Comparison of ENCODE assay signal across 17 cellular contexts in the genomic region with DNA sequence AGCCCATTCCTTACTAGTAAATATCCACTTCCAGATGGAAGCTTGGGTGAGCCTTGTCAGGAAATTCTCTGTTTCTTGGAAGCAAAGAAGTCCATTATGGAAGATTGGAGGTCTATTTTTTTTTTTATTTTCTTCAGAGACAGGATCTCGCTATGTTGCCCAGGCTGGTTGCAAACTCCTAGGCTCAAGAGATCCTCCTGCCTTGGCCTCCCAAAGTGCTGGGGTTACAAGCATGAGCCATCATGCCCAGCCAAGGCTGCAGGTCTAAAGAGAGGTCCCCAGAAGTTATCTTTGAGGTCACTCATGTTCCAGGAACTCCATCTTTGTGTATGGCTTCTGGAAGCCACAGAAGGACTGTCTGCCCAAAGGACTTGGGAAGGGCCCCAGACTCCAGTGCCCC.
"Had no signal": no experiment of that assay in that cellular context is flagged by ENCODE, and none has a peak within 500 bp of the region (broad histone marks: within the 10 kb centered on the region; RNA-seq: fewer than 3 reads in every experiment).

No MANE protein-coding gene starts in this region.

- H3K9ac ChIP-seq: parathyroid adenoma had no signal

- H3K27me3 ChIP-seq: heart left ventricle, right lobe of liver, spleen, testis, tibial nerve had no signal

- H3K79me2 ChIP-seq: parathyroid adenoma had no signal

- DNase-seq: effector memory CD8-positive, alpha-beta T cell; erythroblast; heart left ventricle; hypothalamus; naive thymus-derived CD4-positive, alpha-beta T cell; nephron progenitor cell; right lobe of liver; spleen; stimulated activated CD4-positive, alpha-beta T cell treated with anti-CD3 and anti-CD28 coated beads, Interleukin-15, amount 100 ng/mL, for 24 hours; stimulated activated CD4-positive, alpha-beta T cell treated with anti-CD3 and anti-CD28 coated beads, Interleukin-1b, Interleukin-23, amount 100 ng/mL, for 48 hours; stimulated activated CD4-positive, alpha-beta T cell treated with anti-CD3 and anti-CD28 coated beads, Interleukin-4, amount 100 ng/mL, for 4 hours; stimulated activated naive B cell treated with anti-CD40 and anti-IgM and Interleukin-4, amounts not matched to agents 10 μg/mL and 1 μg/mL and 100 μg/mL, for 72 hours; stimulated activated naive CD8-positive, alpha-beta T cell treated with anti-CD3 and anti-CD28 coated beads, Interleukin-15, amount 100 ng/mL, for 72 hours; testis had no signal

- H3K4me1 ChIP-seq: parathyroid adenoma, prostate gland, testis had no signal

- H3K4me3 Mint-ChIP-seq: effector memory CD8-positive, alpha-beta T cell; naive thymus-derived CD4-positive, alpha-beta T cell; nephron progenitor cell; stimulated activated naive B cell treated with anti-CD40 and anti-IgM and Interleukin-4, amounts not matched to agents 10 μg/mL and 1 μg/mL and 100 μg/mL, for 72 hours; stimulated activated naive CD8-positive, alpha-beta T cell treated with anti-CD3 and anti-CD28 coated beads, Interleukin-15, amount 100 ng/mL, for 72 hours had no signal

- H3K36me3 ChIP-seq: heart left ventricle, prostate gland, right lobe of liver, spleen, tibial nerve had no signal

- H3K9me3 ChIP-seq: prostate gland, right lobe of liver, testis had no signal

- H3K27ac ChIP-seq: heart left ventricle, parathyroid adenoma, prostate gland, right lobe of liver, spleen, testis had no signal

- H3K27ac Mint-ChIP-seq: effector memory CD8-positive, alpha-beta T cell; naive thymus-derived CD4-positive, alpha-beta T cell; nephron progenitor cell; stimulated activated naive B cell treated with anti-CD40 and anti-IgM and Interleukin-4, amounts not matched to agents 10 μg/mL and 1 μg/mL and 100 μg/mL, for 72 hours; stimulated activated naive CD8-positive, alpha-beta T cell treated with anti-CD3 and anti-CD28 coated beads, Interleukin-15, amount 100 ng/mL, for 72 hours had no signal

- H3K4me3 ChIP-seq: heart left ventricle, prostate gland, right lobe of liver, spleen, testis, tibial nerve had no signal

- H2AFZ ChIP-seq: parathyroid adenoma had no signal

- H3K4me1 Mint-ChIP-seq: stimulated activated naive CD8-positive, alpha-beta T cell treated with anti-CD3 and anti-CD28 coated beads, Interleukin-15, amount 100 ng/mL, for 72 hours had no signal

- ATAC-seq: effector memory CD8-positive, alpha-beta T cell; heart left ventricle; naive thymus-derived CD4-positive, alpha-beta T cell; stimulated activated naive B cell treated with anti-CD40 and anti-IgM and Interleukin-4, amounts not matched to agents 10 μg/mL and 1 μg/mL and 100 μg/mL, for 72 hours; stimulated activated naive CD8-positive, alpha-beta T cell treated with anti-CD3 and anti-CD28 coated beads, Interleukin-15, amount 100 ng/mL, for 72 hours had no signal
